ENCODE assay signal across 10 cellular contexts in the genomic region with DNA sequence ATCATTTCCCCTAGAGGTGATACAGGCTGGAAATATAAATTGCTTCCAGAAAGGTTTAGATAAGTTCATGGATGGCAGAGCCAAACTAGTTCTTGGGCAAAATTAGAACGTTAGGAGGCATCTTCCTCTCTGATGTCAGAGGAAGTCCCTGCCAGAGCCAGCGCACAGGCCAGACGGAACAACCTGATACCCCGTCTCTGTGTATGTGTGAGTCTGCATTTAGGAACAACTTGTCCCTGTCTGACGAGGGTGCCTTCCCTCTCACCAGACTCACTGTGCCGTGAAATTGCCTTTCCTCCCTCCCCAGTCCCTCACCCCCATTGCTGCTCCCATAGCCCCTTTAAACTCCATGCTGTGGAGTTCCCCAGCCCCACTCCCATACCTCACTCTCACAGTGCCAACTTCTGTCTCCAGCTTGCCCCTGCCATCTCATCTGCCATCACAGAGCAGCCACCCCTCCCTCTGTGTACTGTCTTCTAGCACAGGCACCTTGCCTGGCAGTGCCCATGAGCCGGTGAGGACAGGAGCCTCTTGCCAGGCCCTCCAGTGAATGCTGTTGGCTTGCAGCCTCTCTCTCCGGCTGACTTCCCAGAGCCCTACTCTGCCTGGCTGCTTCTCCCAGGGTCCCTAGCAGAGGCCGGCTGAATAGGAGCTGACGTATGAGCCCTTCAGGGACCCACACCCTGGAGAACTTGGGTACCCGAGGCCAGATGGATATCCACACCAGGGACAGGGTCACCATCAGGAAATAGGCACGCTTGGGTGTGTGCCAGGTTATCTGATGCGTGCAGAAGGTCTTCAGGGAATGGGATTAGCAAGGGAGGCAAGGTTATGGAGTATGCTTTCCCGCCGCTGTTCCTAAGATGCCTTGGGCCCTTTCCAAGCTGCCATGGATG. TPM values are rescaled to one million over a fixed set of nuclear protein-coding genes. Genes with fewer than 3 reads are reported as not detected.
"Had no signal": no experiment of that assay in that cellular context is flagged by ENCODE, and none has a peak within 500 bp of the region (broad histone marks: within the 10 kb centered on the region; RNA-seq: fewer than 3 reads in every experiment).

No MANE protein-coding gene starts in this region.

- FAIRE-seq: small intestine had no signal

- H3K27me3 ChIP-seq: uterus had no signal

- H3K36me3 ChIP-seq: adrenal gland, prostate gland, tibial artery, uterus, WERI-Rb-1 had no signal

- H3K4me3 ChIP-seq: adrenal gland, prostate gland, tibial artery, uterus had no signal

- DNase-seq: WERI-Rb-1 had no signal

RNA-seq across cellular contexts. Expression of gene UNC5A, which starts 26.7 kb away (rescaled TPM):
- total RNA-seq: activated CD4-positive, alpha-beta memory T cell treated with anti-CD3 and anti-CD28 coated beads, Interleukin-2, amount 10 ng/mL, durations not matched to agents 7 days and 5 days; activated CD4-positive, alpha-beta T cell treated with anti-CD3 and anti-CD28 coated beads for 36 hours; fibroblast of lung; natural killer cell treated with Interleukin-12 subunit alpha and Interleukin-12 subunit beta and Interleukin-15 and Interleukin-18, amount 100 ng/mL, for 72 hours had no signal
